Comparison of ENCODE assay signal across 2 cellular contexts in the genomic region with DNA sequence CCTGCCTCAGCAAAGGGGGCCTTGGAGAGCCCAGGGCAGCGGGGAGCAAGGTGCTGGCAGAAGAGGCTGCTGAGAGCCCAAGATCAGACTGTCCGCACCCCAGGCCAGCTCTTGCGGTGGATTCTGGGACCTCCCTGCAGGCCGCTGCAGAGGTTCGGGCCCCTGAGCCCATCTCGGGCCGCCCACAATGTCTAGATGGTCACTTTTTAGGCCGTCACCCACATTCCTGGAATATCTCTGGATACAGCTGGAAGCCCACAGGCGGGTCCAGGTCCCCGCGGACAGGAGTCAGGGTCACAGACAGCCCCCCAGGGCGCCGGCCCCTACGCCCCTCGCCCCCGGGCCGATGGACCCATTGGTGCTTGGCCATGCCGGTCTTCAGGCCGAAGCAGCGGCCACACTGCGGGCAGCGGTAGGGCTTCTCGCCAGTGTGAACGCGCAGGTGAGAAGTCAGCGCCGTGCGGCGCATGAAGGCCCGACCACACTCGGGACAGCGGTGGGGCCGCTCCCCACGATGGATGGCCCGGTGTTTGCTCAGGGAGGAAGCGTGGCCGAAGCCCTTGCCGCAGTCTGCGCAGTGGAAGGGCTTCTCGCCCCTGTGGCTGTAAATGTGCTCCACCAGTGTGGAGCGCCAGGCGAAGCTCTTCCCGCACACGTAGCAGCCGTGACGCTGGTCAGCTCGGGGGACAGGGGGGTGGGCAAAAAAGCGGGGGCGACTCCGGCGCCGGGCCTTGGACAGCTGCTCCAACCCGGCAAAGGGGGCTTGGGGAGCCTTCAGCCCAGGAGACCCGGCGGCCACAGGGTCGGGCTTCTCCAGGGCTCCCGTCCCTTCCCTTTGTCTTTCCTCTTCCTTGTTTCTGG.
TF ChIP-seq lines count a peak whose summit lies in the region.

No MANE protein-coding gene starts in this region.

TF ChIP-seq in WTC11, 78 proteins besides CTCF, POLR2A, EP300 and RAD21:
- TF ChIP-seq, protein P1, sequence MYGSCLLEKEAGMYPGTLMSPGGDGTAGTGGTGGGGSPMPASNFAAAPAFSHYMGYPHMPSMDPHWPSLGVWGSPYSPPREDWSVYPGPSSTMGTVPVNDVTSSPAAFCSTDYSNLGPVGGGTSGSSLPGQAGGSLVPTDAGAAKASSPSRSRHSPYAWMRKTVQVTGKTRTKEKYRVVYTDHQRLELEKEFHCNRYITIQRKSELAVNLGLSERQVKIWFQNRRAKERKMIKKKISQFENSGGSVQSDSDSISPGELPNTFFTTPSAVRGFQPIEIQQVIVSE (CRISPR knock-in tag; IDR thresholded peaks at IDR 0.05; ENCODE audit: borderline replicate concordance): no peak
- TF ChIP-seq, protein P2, sequence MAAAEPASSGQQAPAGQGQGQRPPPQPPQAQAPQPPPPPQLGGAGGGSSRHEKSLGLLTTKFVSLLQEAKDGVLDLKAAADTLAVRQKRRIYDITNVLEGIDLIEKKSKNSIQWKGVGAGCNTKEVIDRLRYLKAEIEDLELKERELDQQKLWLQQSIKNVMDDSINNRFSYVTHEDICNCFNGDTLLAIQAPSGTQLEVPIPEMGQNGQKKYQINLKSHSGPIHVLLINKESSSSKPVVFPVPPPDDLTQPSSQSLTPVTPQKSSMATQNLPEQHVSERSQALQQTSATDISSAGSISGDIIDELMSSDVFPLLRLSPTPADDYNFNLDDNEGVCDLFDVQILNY (CRISPR knock-in tag; IDR thresholded peaks at IDR 0.05): no peak
- TF ChIP-seq FOXP1 (CRISPR knock-in tag; IDR thresholded peaks at IDR 0.05; ENCODE audit: borderline replicate concordance) (no peak), USF2 (CRISPR knock-in tag; IDR thresholded peaks at IDR 0.05) (no peak), ZNF121 (CRISPR knock-in tag; IDR thresholded peaks at IDR 0.05) (no peak), SOX15 (CRISPR knock-in tag; IDR thresholded peaks at IDR 0.05) (no peak), ZBTB43 (CRISPR knock-in tag; IDR thresholded peaks at IDR 0.05) (no peak), ATF1 (CRISPR knock-in tag; IDR thresholded peaks at IDR 0.05) (no peak), ZNF138 (CRISPR knock-in tag; conservative IDR thresholded peaks at IDR 0.05) (no peak), ZNF396 (CRISPR knock-in tag; IDR thresholded peaks at IDR 0.05; ENCODE audit: borderline replicate concordance) (no peak)
- TF ChIP-seq, protein P3, sequence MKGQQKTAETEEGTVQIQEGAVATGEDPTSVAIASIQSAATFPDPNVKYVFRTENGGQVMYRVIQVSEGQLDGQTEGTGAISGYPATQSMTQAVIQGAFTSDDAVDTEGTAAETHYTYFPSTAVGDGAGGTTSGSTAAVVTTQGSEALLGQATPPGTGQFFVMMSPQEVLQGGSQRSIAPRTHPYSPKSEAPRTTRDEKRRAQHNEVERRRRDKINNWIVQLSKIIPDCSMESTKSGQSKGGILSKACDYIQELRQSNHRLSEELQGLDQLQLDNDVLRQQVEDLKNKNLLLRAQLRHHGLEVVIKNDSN (CRISPR knock-in tag; IDR thresholded peaks at IDR 0.05): no peak
- TF ChIP-seq, protein P4, sequence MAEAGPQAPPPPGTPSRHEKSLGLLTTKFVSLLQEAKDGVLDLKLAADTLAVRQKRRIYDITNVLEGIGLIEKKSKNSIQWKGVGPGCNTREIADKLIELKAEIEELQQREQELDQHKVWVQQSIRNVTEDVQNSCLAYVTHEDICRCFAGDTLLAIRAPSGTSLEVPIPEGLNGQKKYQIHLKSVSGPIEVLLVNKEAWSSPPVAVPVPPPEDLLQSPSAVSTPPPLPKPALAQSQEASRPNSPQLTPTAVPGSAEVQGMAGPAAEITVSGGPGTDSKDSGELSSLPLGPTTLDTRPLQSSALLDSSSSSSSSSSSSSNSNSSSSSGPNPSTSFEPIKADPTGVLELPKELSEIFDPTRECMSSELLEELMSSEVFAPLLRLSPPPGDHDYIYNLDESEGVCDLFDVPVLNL (CRISPR knock-in tag; IDR thresholded peaks at IDR 0.05; ENCODE audit: borderline replicate concordance, low read depth): no peak

TF ChIP-seq in HepG2, 621 proteins besides CTCF, POLR2A, EP300 and RAD21:
- TF ChIP-seq AGO2 (optimal IDR thresholded peaks at IDR 0.05; ENCODE audit: low read depth, low read length) (peak; percentile 87), MYC (CRISPR knock-in tag; IDR thresholded peaks at IDR 0.05; ENCODE audit: borderline replicate concordance) (0 out of 2 replicates have a peak, but pooled peaks have one; percentile 26), MEIS2 (CRISPR knock-in tag; IDR thresholded peaks at IDR 0.05) (no peak), SNAI1 (CRISPR knock-in tag; IDR thresholded peaks at IDR 0.05; ENCODE audit: borderline replicate concordance) (no peak), RBFOX2 (IDR thresholded peaks at IDR 0.05; ENCODE audit: low read depth, low read length) (peak; percentile 78), ZFX (CRISPR knock-in tag; IDR thresholded peaks at IDR 0.05; ENCODE audit: low read depth) (peak; percentile 25; the same call in 1 of the 2 replicates), GABPB1 (CRISPR knock-in tag; IDR thresholded peaks at IDR 0.05) (peak; percentile 9; the same call in 1 of the 2 replicates)
- TF ChIP-seq, protein P5, sequence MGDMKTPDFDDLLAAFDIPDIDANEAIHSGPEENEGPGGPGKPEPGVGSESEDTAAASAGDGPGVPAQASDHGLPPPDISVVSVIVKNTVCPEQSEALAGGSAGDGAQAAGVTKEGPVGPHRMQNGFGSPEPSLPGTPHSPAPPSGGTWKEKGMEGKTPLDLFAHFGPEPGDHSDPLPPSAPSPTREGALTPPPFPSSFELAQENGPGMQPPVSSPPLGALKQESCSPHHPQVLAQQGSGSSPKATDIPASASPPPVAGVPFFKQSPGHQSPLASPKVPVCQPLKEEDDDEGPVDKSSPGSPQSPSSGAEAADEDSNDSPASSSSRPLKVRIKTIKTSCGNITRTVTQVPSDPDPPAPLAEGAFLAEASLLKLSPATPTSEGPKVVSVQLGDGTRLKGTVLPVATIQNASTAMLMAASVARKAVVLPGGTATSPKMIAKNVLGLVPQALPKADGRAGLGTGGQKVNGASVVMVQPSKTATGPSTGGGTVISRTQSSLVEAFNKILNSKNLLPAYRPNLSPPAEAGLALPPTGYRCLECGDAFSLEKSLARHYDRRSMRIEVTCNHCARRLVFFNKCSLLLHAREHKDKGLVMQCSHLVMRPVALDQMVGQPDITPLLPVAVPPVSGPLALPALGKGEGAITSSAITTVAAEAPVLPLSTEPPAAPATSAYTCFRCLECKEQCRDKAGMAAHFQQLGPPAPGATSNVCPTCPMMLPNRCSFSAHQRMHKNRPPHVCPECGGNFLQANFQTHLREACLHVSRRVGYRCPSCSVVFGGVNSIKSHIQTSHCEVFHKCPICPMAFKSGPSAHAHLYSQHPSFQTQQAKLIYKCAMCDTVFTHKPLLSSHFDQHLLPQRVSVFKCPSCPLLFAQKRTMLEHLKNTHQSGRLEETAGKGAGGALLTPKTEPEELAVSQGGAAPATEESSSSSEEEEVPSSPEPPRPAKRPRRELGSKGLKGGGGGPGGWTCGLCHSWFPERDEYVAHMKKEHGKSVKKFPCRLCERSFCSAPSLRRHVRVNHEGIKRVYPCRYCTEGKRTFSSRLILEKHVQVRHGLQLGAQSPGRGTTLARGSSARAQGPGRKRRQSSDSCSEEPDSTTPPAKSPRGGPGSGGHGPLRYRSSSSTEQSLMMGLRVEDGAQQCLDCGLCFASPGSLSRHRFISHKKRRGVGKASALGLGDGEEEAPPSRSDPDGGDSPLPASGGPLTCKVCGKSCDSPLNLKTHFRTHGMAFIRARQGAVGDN (CRISPR knock-in tag; IDR thresholded peaks at IDR 0.05): peak; percentile 49
- TF ChIP-seq, protein P6, sequence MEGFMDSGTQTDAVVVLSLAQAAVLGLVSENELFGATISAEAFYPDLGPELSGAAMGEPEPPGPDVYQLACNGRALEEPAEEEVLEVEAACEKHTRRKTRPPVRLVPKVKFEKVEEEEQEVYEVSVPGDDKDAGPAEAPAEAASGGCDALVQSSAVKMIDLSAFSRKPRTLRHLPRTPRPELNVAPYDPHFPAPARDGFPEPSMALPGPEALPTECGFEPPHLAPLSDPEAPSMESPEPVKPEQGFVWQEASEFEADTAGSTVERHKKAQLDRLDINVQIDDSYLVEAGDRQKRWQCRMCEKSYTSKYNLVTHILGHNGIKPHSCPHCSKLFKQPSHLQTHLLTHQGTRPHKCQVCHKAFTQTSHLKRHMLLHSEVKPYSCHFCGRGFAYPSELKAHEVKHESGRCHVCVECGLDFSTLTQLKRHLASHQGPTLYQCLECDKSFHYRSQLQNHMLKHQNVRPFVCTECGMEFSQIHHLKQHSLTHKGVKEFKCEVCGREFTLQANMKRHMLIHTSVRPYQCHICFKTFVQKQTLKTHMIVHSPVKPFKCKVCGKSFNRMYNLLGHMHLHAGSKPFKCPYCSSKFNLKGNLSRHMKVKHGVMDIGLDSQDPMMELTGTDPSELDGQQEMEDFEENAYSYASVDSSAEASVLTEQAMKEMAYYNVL (CRISPR knock-in tag; IDR thresholded peaks at IDR 0.05; ENCODE audit: borderline replicate concordance): no peak
